Comparison of ENCODE assay signal across 14 cellular contexts in the genomic region with DNA sequence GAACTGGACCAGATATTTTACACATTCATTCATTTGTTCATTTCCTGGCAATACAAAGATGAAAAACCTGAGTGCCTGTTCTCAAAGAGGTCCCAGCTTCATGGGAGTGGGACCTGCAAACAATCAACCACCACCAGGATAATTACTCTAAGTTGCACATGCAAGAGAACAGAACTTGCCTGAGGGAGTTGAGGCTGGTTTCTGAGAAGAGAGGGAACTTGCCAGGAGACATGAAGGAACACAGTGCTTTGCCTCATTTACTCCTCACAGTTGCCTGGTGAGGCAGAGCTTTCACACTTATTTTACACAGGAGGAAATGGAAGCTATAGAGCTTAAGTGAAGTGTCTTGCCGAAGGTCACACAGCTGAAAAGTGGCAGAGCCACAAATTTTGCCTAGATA.
DNase-seq lines count a peak whose midpoint lies in the region; ATAC-seq and TF ChIP-seq lines count a peak whose summit lies in the region.
"Had no signal": no experiment of that assay in that cellular context is flagged by ENCODE, and none has a peak within 500 bp of the region (broad histone marks: within the 10 kb centered on the region; RNA-seq: fewer than 3 reads in every experiment).

No MANE protein-coding gene starts in this region.

- H2AFZ ChIP-seq in hepatocyte = no peak overlapping the region

- no peaks in the 10 kb centered on the region for H3K9me2 ChIP-seq in hepatocyte (replicated peaks; ENCODE audit: insufficient read depth)

- no peak for TF ChIP-seq CTCF in RWPE2 (IDR thresholded peaks at IDR 0.05; ENCODE audit: poor library complexity, severe bottlenecking)
- no peak for TF ChIP-seq CTCF in hepatocyte (IDR thresholded peaks at IDR 0.05; ENCODE audit: poor library complexity)
- TF ChIP-seq CTCF in right lobe of liver (IDR thresholded peaks at IDR 0.05) = no peak

- H3K4me1 ChIP-seq in RWPE2 (ENCODE audit: insufficient read depth, poor library complexity, severe bottlenecking) (peaks cover 5% of the 10 kb centered on the region), hepatocyte (ENCODE audit: insufficient read depth) (no peaks in the 10 kb centered on the region), right lobe of liver (no peaks in the 10 kb centered on the region)

- H3K4me3 ChIP-seq in RWPE2 (ENCODE audit: severe bottlenecking) (no peak overlapping the region), hepatocyte (no peak overlapping the region), right lobe of liver (no peak overlapping the region)

- H3K79me2 ChIP-seq in hepatocyte = no peaks in the 10 kb centered on the region

- H3K27me3 ChIP-seq in RWPE2 (ENCODE audit: insufficient read depth, poor library complexity, severe bottlenecking) (no peaks in the 10 kb centered on the region), hepatocyte (no peaks in the 10 kb centered on the region), right lobe of liver (no peaks in the 10 kb centered on the region)

- intact Hi-C loops in right lobe of liver (cut with DNase I) = no loop called here
- intact Hi-C loops in posterior vena cava (cut with DNase I) = no loop called here

- no peak overlapping the region for H3K4me2 ChIP-seq in hepatocyte

- H4K20me1 ChIP-seq in hepatocyte (ENCODE audit: insufficient read depth, poor library complexity, severe bottlenecking) = no peaks in the 10 kb centered on the region

- 42% methylated on average over 1 of the region's 1 CpG for WGBS in hepatocyte (ENCODE audit: low lambda C conversion rate, missing lambda C conversion rate)
- WGBS in right lobe of liver (ENCODE audit: insufficient coverage, low coverage, low lambda C conversion rate, missing lambda C conversion rate) = 53% methylated on average over 1 of the region's 1 CpG

- ATAC-seq in RWPE2 (ENCODE audit: low read depth) = no peak
- ATAC-seq in right lobe of liver = no peak
- ATAC-seq in GM21367 (IDR thresholded peaks at IDR 0.05; ENCODE audit: unreplicated experiment) = no peak
- ATAC-seq: CD8-positive, alpha-beta T cell had no signal

- TF ChIP-seq POLR2A in right lobe of liver (IDR thresholded peaks at IDR 0.05) = no peak

- peak; percentile 12 for DNase-seq in ELF-1 (ENCODE audit: low read depth, low spot score)
- DNase-seq in RWPE2 (ENCODE audit: low spot score) = no peak
- DNase-seq in hepatocyte (ENCODE audit: low spot score) = no peak
- peak; percentile 82 for DNase-seq in renal cortical epithelial cell (ENCODE audit: low read depth)
- DNase-seq in right lobe of liver = no peak
- DNase-seq in posterior vena cava (ENCODE audit: low spot score) = no peak
- DNase-seq: CD8-positive, alpha-beta T cell; COR-L47; DMS153; DMS79 treated with DMSO at 0.1 percent for 48 hours; HCEC 1CT; HFFc6 had no signal

- H3K9me3 ChIP-seq in RWPE2 (ENCODE audit: severe bottlenecking) = no peaks in the 10 kb centered on the region
- no peaks in the 10 kb centered on the region for H3K9me3 ChIP-seq in hepatocyte (ENCODE audit: low read depth)
- H3K9me3 ChIP-seq in right lobe of liver = no peaks in the 10 kb centered on the region

- peak overlapping the region; percentile 93 for H3K27ac ChIP-seq in RWPE2 (ENCODE audit: poor library complexity, severe bottlenecking)
- peak overlapping the region; percentile 40 for H3K27ac ChIP-seq in hepatocyte
- H3K27ac ChIP-seq in right lobe of liver = no peak overlapping the region
- H3K27ac ChIP-seq: HL-60 had no signal

- H3K36me3 ChIP-seq in RWPE2 (ENCODE audit: low read depth) (no peaks in the 10 kb centered on the region), hepatocyte (replicated peaks; ENCODE audit: insufficient read depth, low read depth) (no peaks in the 10 kb centered on the region), right lobe of liver (no peaks in the 10 kb centered on the region)

Comparison
In these comparisons a context has a peak if more than half of its experiments do, and no peak if none do; other contexts are left out.
1. DNase-seq: peak in ELF-1 (single experiment) and renal cortical epithelial cell (single experiment); none in RWPE2 (single experiment), hepatocyte (single experiment), right lobe of liver (0 of 3) and posterior vena cava (single experiment).
2. H3K27ac ChIP-seq: peak in RWPE2 (single experiment) and hepatocyte (single experiment); none in right lobe of liver (0 of 3).